28 cellular contexts compared by ENCODE assay signal in genomic region chr10:10626734-10627133, GRCh38.
"Had no signal": no experiment of that assay in that cellular context is flagged by ENCODE, and none has a peak within 500 bp of the region (broad histone marks: within the 10 kb centered on the region; RNA-seq: fewer than 3 reads in every experiment).

No MANE protein-coding gene starts in this region.

- ATAC-seq: effector memory CD8-positive, alpha-beta T cell; gastrocnemius medialis; left lung; mucosa of descending colon; natural killer cell treated with Interleukin-12 subunit alpha and Interleukin-12 subunit beta and Interleukin-15 and Interleukin-18, amount 100 ng/mL, for 72 hours; stimulated activated effector memory CD8-positive, alpha-beta T cell treated with anti-CD3 and anti-CD28 coated beads, Interleukin-12 subunit alpha, Interleukin-12 subunit beta, amount 100 ng/mL, for 72 hours had no signal

- H3K4me1 ChIP-seq: gastrocnemius medialis, left lung, parathyroid adenoma, stomach, thyroid gland had no signal

- H3K4me1 Mint-ChIP-seq: memory B cell; naive B cell; stimulated activated effector memory CD8-positive, alpha-beta T cell treated with anti-CD3 and anti-CD28 coated beads, Interleukin-12 subunit alpha, Interleukin-12 subunit beta, amount 100 ng/mL, for 72 hours had no signal

- H3K4me3 Mint-ChIP-seq: effector memory CD8-positive, alpha-beta T cell; memory B cell; mesothelial cell of epicardium; naive B cell; natural killer cell treated with Interleukin-12 subunit alpha and Interleukin-12 subunit beta and Interleukin-15 and Interleukin-18, amount 100 ng/mL, for 72 hours; neural progenitor cell; stimulated activated effector memory CD8-positive, alpha-beta T cell treated with anti-CD3 and anti-CD28 coated beads, Interleukin-12 subunit alpha, Interleukin-12 subunit beta, amount 100 ng/mL, for 72 hours; type B pancreatic cell had no signal

- H3K9me3 Mint-ChIP-seq: effector memory CD8-positive, alpha-beta T cell; memory B cell; mesothelial cell of epicardium; natural killer cell treated with Interleukin-12 subunit alpha and Interleukin-12 subunit beta and Interleukin-15 and Interleukin-18, amount 100 ng/mL, for 72 hours; neural progenitor cell; stimulated activated effector memory CD8-positive, alpha-beta T cell treated with anti-CD3 and anti-CD28 coated beads, Interleukin-12 subunit alpha, Interleukin-12 subunit beta, amount 100 ng/mL, for 72 hours; type B pancreatic cell had no signal

- H3K27me3 ChIP-seq: gastrocnemius medialis, hepatocyte, left lung, neural progenitor cell, right atrium auricular region, sigmoid colon, stomach, thyroid gland had no signal

- H3K4me3 ChIP-seq: gastrocnemius medialis, hepatocyte, left lung, lung, mucosa of descending colon, neural progenitor cell, right atrium auricular region, sigmoid colon, stomach, thyroid gland had no signal

- H3K27ac ChIP-seq: gastrocnemius medialis, hepatocyte, left lung, neural progenitor cell, parathyroid adenoma, stomach, thyroid gland had no signal

- DNase-seq: cerebellar nuclear complex; cortex of kidney; effector memory CD8-positive, alpha-beta T cell; erythroblast; foreskin fibroblast; gastrocnemius medialis; head of caudate nucleus; kidney; left lung; mucosa of descending colon; naive B cell; sigmoid colon; stimulated activated CD4-positive, alpha-beta T cell treated with anti-CD3 and anti-CD28 coated beads, Interleukin-2, amount 100 ng/mL, for 24 hours; stimulated activated CD4-positive, alpha-beta T cell treated with anti-CD3 and anti-CD28 coated beads, Interleukin-4, amount 100 ng/mL, for 24 hours; stimulated activated naive CD4-positive, alpha-beta T cell treated with Interleukin-2 at 50 U/mL for 16 hours; stomach; thyroid gland had no signal

- H3K9me3 ChIP-seq: gastrocnemius medialis, left lung, mucosa of descending colon, right atrium auricular region, sigmoid colon, stomach, thyroid gland had no signal

- H3K27ac Mint-ChIP-seq: effector memory CD8-positive, alpha-beta T cell; memory B cell; mesothelial cell of epicardium; natural killer cell treated with Interleukin-12 subunit alpha and Interleukin-12 subunit beta and Interleukin-15 and Interleukin-18, amount 100 ng/mL, for 72 hours; neural progenitor cell; progenitor cell of endocrine pancreas; stimulated activated effector memory CD8-positive, alpha-beta T cell treated with anti-CD3 and anti-CD28 coated beads, Interleukin-12 subunit alpha, Interleukin-12 subunit beta, amount 100 ng/mL, for 72 hours; type B pancreatic cell had no signal

- H3K36me3 Mint-ChIP-seq: memory B cell; mesothelial cell of epicardium; naive B cell; natural killer cell treated with Interleukin-12 subunit alpha and Interleukin-12 subunit beta and Interleukin-15 and Interleukin-18, amount 100 ng/mL, for 72 hours; neural progenitor cell; stimulated activated effector memory CD8-positive, alpha-beta T cell treated with anti-CD3 and anti-CD28 coated beads, Interleukin-12 subunit alpha, Interleukin-12 subunit beta, amount 100 ng/mL, for 72 hours; type B pancreatic cell had no signal

- H3K36me3 ChIP-seq: gastrocnemius medialis, left lung, neural progenitor cell, right atrium auricular region, sigmoid colon, stomach, thyroid gland had no signal
